ENCODE assay signal across 24 cellular contexts in genomic region chr2:162938387-162938786, GRCh38.
DNase-seq lines count a peak whose midpoint lies in the region; ATAC-seq, FAIRE-seq and TF ChIP-seq lines count a peak whose summit lies in the region.
"Had no signal": no experiment of that assay in that cellular context is flagged by ENCODE, and none has a peak within 500 bp of the region (broad histone marks: within the 10 kb centered on the region; RNA-seq: fewer than 3 reads in every experiment).

No MANE protein-coding gene starts in this region.

- H3K4me3 Mint-ChIP-seq in H9, result peak overlapping the region in 1 of 2 experiments; percentile 1; a peak in 1 of 5 replicates
- H3K4me3 Mint-ChIP-seq: CD8-positive, alpha-beta T cell; IgD-negative memory B cell had no signal

- H3K4me3 ChIP-seq in A549, result no peak overlapping the region
- no peak overlapping the region for H3K4me3 ChIP-seq in H1 (ENCODE audit: extremely low read depth in 1 of 4, insufficient read depth in 2 of 4, low read depth in 3 of 4, low read length in 4 of 4)
- H3K4me3 ChIP-seq in kidney (ENCODE audit: low read length in 2 of 2), result no peak overlapping the region
- no peak overlapping the region for H3K4me3 ChIP-seq in vagina
- H3K4me3 ChIP-seq: BLaER1, SK-N-MC had no signal

- TF ChIP-seq RAD21 in A549 (conservative IDR thresholded peaks at IDR 0.05 in 1 of 2, IDR thresholded peaks at IDR 0.05 in 1 of 2) (no peak; a peak in 1 of 5 replicates), H1 (IDR thresholded peaks at IDR 0.05 in 1 of 2, conservative IDR thresholded peaks at IDR 0.05 in 1 of 2; ENCODE audit: low read depth in 2 of 2, low read length in 2 of 2) (peak in 1 of 2 experiments; percentile 48; a peak in 2 of 4 replicates)

- peaks cover 0 to 7% (median 0%) of the 10 kb centered on the region in 3 experiments; a peak in 2 of 7 replicates for H3K36me3 Mint-ChIP-seq in H9 (ENCODE audit: insufficient read depth in 1 of 3, low read depth in 3 of 3)
- H3K36me3 Mint-ChIP-seq: CD8-positive, alpha-beta T cell had no signal

- H2BK5ac ChIP-seq in H9 (ENCODE audit: insufficient read length, low read length), result no peak overlapping the region
- no peak overlapping the region for H2BK5ac ChIP-seq in H1 (ENCODE audit: low read depth, low read length)

- FAIRE-seq in A549 (lab: Jason Lieb, UNC), result no peak
- FAIRE-seq in H1 (lab: Jason Lieb, UNC), result no peak
- no peak for FAIRE-seq in kidney (lab: Jason Lieb, UNC)
- FAIRE-seq: GM12892, GM18507, RCC 7860 had no signal

- H3K79me2 ChIP-seq in H9 (ENCODE audit: insufficient read depth, low read length) (no peaks in the 10 kb centered on the region), H1 (ENCODE audit: control insufficient read depth in 1 of 2, insufficient read depth in 2 of 2, low read length in 2 of 2) (no peaks in the 10 kb centered on the region)

- 34% methylated on average over 12 of the region's 13 CpGs for WGBS in A549 (ENCODE audit: missing lambda C conversion rate)
- no CpG with 5 or more reads among the region's 13 CpGs for WGBS in H9 (ENCODE audit: extremely low coverage, insufficient read length, low lambda C conversion rate)
- WGBS in H1 (ENCODE audit: extremely low coverage in 1 of 2, insufficient coverage in 1 of 2, insufficient read length in 1 of 2, insufficient replicate concordance in 2 of 2, low coverage in 1 of 2, low lambda C conversion rate in 2 of 2, missing lambda C conversion rate in 1 of 2), 2 experiments, result 91% methylated on average over 13 of the region's 13 CpGs; no CpG with 5 or more reads in 1 of the 2 experiments

- H3K9me3 ChIP-seq in A549 (no peaks in the 10 kb centered on the region; the same call in 2 of the 3 replicates), H9 (ENCODE audit: control insufficient read depth, low read depth, low read length) (no peaks in the 10 kb centered on the region), H1 (ENCODE audit: insufficient read depth in 2 of 2, low read depth in 1 of 2, low read length in 1 of 2) (peaks cover 0 to 3% of the 10 kb centered on the region in 2 experiments; a peak in 1 of 4 replicates), kidney (ENCODE audit: control insufficient read depth in 1 of 2, low read length in 2 of 2) (peaks cover 0 to 11% of the 10 kb centered on the region in 2 donors), vagina (peaks cover 3% of the 10 kb centered on the region)

- H4K91ac ChIP-seq in H9 (ENCODE audit: insufficient read length, low read depth, low read length) (no peak overlapping the region), H1 (replicated peaks; ENCODE audit: insufficient read length, low read length) (no peak overlapping the region)

- no peaks in the 10 kb centered on the region for H3K4me1 Mint-ChIP-seq in H9
- H3K4me1 Mint-ChIP-seq: IgD-negative memory B cell had no signal

- H4K20me1 ChIP-seq in H9 (ENCODE audit: control insufficient read depth, insufficient read depth, insufficient read length) (no peaks in the 10 kb centered on the region), H1 (replicated peaks in 1 of 2; ENCODE audit: control insufficient read depth in 1 of 2, insufficient read depth in 2 of 2, low read length in 2 of 2) (no peaks in the 10 kb centered on the region)
- H4K20me1 ChIP-seq: BLaER1 had no signal

- H3K36me3 ChIP-seq in H1 (ENCODE audit: control insufficient read depth in 2 of 4, insufficient read depth in 4 of 4, low read length in 3 of 4) (no peaks in the 10 kb centered on the region), kidney (ENCODE audit: control insufficient read depth in 1 of 2, insufficient read depth in 2 of 2, low read length in 2 of 2) (no peaks in the 10 kb centered on the region), vagina (no peaks in the 10 kb centered on the region)
- H3K36me3 ChIP-seq: BLaER1 had no signal

- no peak for TF ChIP-seq POLR2A in A549 (IDR thresholded peaks at IDR 0.05; ENCODE audit: low read length)
- TF ChIP-seq POLR2A in H1 (IDR thresholded peaks at IDR 0.05; ENCODE audit: control extremely low read depth in 1 of 2, low read depth in 2 of 2, low read length in 2 of 2), result no peak
- no peak for TF ChIP-seq POLR2A in vagina (IDR thresholded peaks at IDR 0.05)

- H2AK5ac ChIP-seq in H9 (ENCODE audit: insufficient read length, low read length) (no peak overlapping the region), H1 (ENCODE audit: low read depth, low read length) (no peak overlapping the region)

- H3K14ac ChIP-seq in H9 (ENCODE audit: insufficient read depth, low read length) (no peak overlapping the region), H1 (ENCODE audit: insufficient read length) (no peak overlapping the region)

- ATAC-seq in A549, result peak; percentile 19 to 81; a peak in 4 of 6 replicates
- ATAC-seq in GM18861 (IDR thresholded peaks at IDR 0.05; ENCODE audit: unreplicated experiment), result no peak
- ATAC-seq: CD8-positive, alpha-beta T cell had no signal

- H3K4ac ChIP-seq in H9 (ENCODE audit: low read depth, low read length), result no peak overlapping the region
- H3K4ac ChIP-seq in H1 (replicated peaks; ENCODE audit: insufficient read length, low read depth, low read length), result no peak overlapping the region

- peaks cover 12 to 13% of the 10 kb centered on the region in 2 experiments for H3K9me3 Mint-ChIP-seq in H9

- H2BK12ac ChIP-seq in H9 (ENCODE audit: insufficient read length, low read depth, low read length) (no peak overlapping the region), H1 (ENCODE audit: low read depth, low read length) (no peak overlapping the region)

- H2BK15ac ChIP-seq in H9 (ENCODE audit: low read depth, low read length) (no peak overlapping the region), H1 (ENCODE audit: low read length) (no peak overlapping the region)

- H3K27me3 ChIP-seq in H9 (ENCODE audit: insufficient read depth, low read length), result no peaks in the 10 kb centered on the region
- no peaks in the 10 kb centered on the region for H3K27me3 ChIP-seq in H1 (replicated peaks in 1 of 4; ENCODE audit: control insufficient read depth in 3 of 4, extremely low read depth in 1 of 4, insufficient read depth in 3 of 4, low read length in 3 of 4)
- H3K27me3 ChIP-seq in vagina, result no peaks in the 10 kb centered on the region
- H3K27me3 ChIP-seq: BLaER1 had no signal

- intact Hi-C loops in kidney (cut with DNase I) (no loop called here), vagina (cut with DNase I) (no loop called here)

- H3K27me3 Mint-ChIP-seq in H9 (ENCODE audit: low read depth), result peaks cover 3% of the 10 kb centered on the region
- H3K27me3 Mint-ChIP-seq: IgD-negative memory B cell had no signal

- H2BK120ac ChIP-seq in H9 (ENCODE audit: low read depth, low read length, poor library complexity, severe bottlenecking) (no peak overlapping the region), H1 (replicated peaks; ENCODE audit: low read depth, low read length) (no peak overlapping the region)

- TF ChIP-seq EP300 in A549 (IDR thresholded peaks at IDR 0.05) (no peak), H1 (IDR thresholded peaks at IDR 0.05; ENCODE audit: borderline replicate concordance in 1 of 2, low read depth in 2 of 2, low read length in 2 of 2) (no peak)

- H3K23me2 ChIP-seq in H9 (ENCODE audit: insufficient read length, low read depth, low read length, poor library complexity, severe bottlenecking) (no peaks in the 10 kb centered on the region), H1 (ENCODE audit: low read depth, low read length) (no peaks in the 10 kb centered on the region)

- TF ChIP-seq CTCF in A549 (IDR thresholded peaks at IDR 0.05) (peak; percentile 24; the same call in 2 of the 3 replicates), H9 (conservative IDR thresholded peaks at IDR 0.05) (peak; percentile 63; the same call in 2 of the 3 replicates), H1 (IDR thresholded peaks at IDR 0.05; ENCODE audit: control extremely low read depth in 1 of 3, insufficient read depth in 1 of 3, low read depth in 1 of 3, low read length in 3 of 3) (peak; percentile 6 to 37 (median 29); a peak in 2 of 4 replicates), kidney (IDR thresholded peaks at IDR 0.05; ENCODE audit: borderline replicate concordance, extremely low read depth, insufficient read depth) (no peak), vagina (IDR thresholded peaks at IDR 0.05) (no peak)

- H3K4me2 ChIP-seq in A549, result peak overlapping the region; percentile 39; the same call in 1 of the 3 replicates
- peak overlapping the region; percentile 13 for H3K4me2 ChIP-seq in H9 (ENCODE audit: insufficient read depth, insufficient read length, low read length)
- H3K4me2 ChIP-seq in H1 (ENCODE audit: insufficient read depth in 1 of 2, low read depth in 2 of 2, low read length in 2 of 2), result no peak overlapping the region
- H3K4me2 ChIP-seq: BLaER1 had no signal

- H3K23ac ChIP-seq in H9 (ENCODE audit: insufficient read length, low read depth, low read length) (no peak overlapping the region), H1 (ENCODE audit: insufficient read length) (no peak overlapping the region)

- no peak overlapping the region for H3K56ac ChIP-seq in H9 (ENCODE audit: insufficient read length, low read depth, low read length)
- no peak overlapping the region for H3K56ac ChIP-seq in H1 (replicated peaks; ENCODE audit: insufficient read length, low read depth, low read length)

- H4K5ac ChIP-seq in H9 (ENCODE audit: insufficient read length, low read depth, low read length) (no peak overlapping the region), H1 (ENCODE audit: insufficient read length, low read depth, low read length) (no peak overlapping the region)

- POLR2A ChIA-PET in A549 (lab: Yijun Ruan, JAX) (no interaction called here), H1 (lab: Charles Lee; ENCODE audit: partially characterized antibody) (no interaction called here)

- H3K79me1 ChIP-seq in H9 (ENCODE audit: insufficient read depth, low read depth, low read length, poor library complexity, severe bottlenecking) (no peaks in the 10 kb centered on the region), H1 (ENCODE audit: low read depth, low read length) (no peaks in the 10 kb centered on the region)

- no peak overlapping the region for H3K9ac ChIP-seq in H9 (ENCODE audit: extremely low read depth, insufficient read length, low read length)
- H3K9ac ChIP-seq in H1 (replicated peaks in 1 of 4; ENCODE audit: extremely low read depth in 1 of 4, low read depth in 3 of 4, low read length in 3 of 4), result no peak overlapping the region
- no peak overlapping the region for H3K9ac ChIP-seq in kidney (ENCODE audit: low read length in 2 of 2)
- H3K9ac ChIP-seq: BLaER1 had no signal

- H2BK20ac ChIP-seq in H9 (ENCODE audit: low read depth, low read length, poor library complexity, severe bottlenecking) (no peak overlapping the region), H1 (ENCODE audit: low read length) (no peak overlapping the region)

- CTCF ChIA-PET in A549 (lab: Yijun Ruan, JAX) (interaction anchor here (0.6 to 1.2 kb wide), 2 partner anchors 47 to 1983 kb away, joined by 3 read pairs; no protein-coding TSS in a partner anchor), H1 (lab: Charles Lee; ENCODE audit: partially characterized antibody) (interaction anchor here (0.8 to 1.6 kb wide), 4 partner anchors 10 to 182 kb away, joined by 3 to 4 read pairs (median 4); no protein-coding TSS in a partner anchor)

- no peak overlapping the region for H3K27ac Mint-ChIP-seq in H9
- H3K27ac Mint-ChIP-seq: CD8-positive, alpha-beta T cell; IgD-negative memory B cell had no signal

- H3T11ph ChIP-seq in H9 (ENCODE audit: low read length), result no peak overlapping the region

- H3K18ac ChIP-seq in H9 (ENCODE audit: insufficient read length, low read depth, low read length) (no peak overlapping the region), H1 (ENCODE audit: extremely low read depth, low read length) (no peak overlapping the region)

- H4K8ac ChIP-seq in H9 (replicated peaks; ENCODE audit: insufficient read length, low read depth, low read length), result no peak overlapping the region
- H4K8ac ChIP-seq in H1 (ENCODE audit: extremely low read depth, insufficient read depth, low read length), result no peak overlapping the region

- H2AFZ ChIP-seq in H9 (ENCODE audit: low read length) (no peak overlapping the region), H1 (ENCODE audit: low read length) (no peak overlapping the region)

- DNase-seq in A549 (ENCODE audit: low read depth in 1 of 2, low spot score in 1 of 2) (peak in 1 of 2 experiments; percentile 17), H9 (peak; percentile 76), H1 (ENCODE audit: low read depth in 1 of 2, low spot score in 2 of 2) (peak; percentile 10 to 54), kidney (peak; percentile 36), vagina (ENCODE audit: extremely low spot score in 2 of 2) (no peak), hippocampal formation (lab: John Stamatoyannopoulos, UW) (no peak), SK-N-DZ (ENCODE audit: low spot score) (no peak)
- DNase-seq: Calu3; CD8-positive, alpha-beta T cell; EL; Kasumi-1; MM.1S; NCI-H1092; NCI-H1694; NCI-H2081 treated with DMSO at 0.1 percent for 48 hours; Right ventricle myocardium superior had no signal

- H3K27ac ChIP-seq in A549, result no peak overlapping the region
- no peak overlapping the region for H3K27ac ChIP-seq in H9 (ENCODE audit: insufficient read length, low read depth, low read length)
- no peak overlapping the region for H3K27ac ChIP-seq in H1 (ENCODE audit: low read depth, low read length)
- H3K27ac ChIP-seq in kidney (ENCODE audit: low read depth in 2 of 2, low read length in 2 of 2), result no peak overlapping the region
- no peak overlapping the region for H3K27ac ChIP-seq in vagina
- H3K27ac ChIP-seq: BLaER1, HL-60, SK-N-MC had no signal

- H3K4me1 ChIP-seq in A549 (no peaks in the 10 kb centered on the region), H9 (ENCODE audit: insufficient read depth, low read length) (no peaks in the 10 kb centered on the region), H1 (replicated peaks in 1 of 4; ENCODE audit: control insufficient read depth in 3 of 4, insufficient read depth in 4 of 4, low read length in 3 of 4) (no peaks in the 10 kb centered on the region), kidney (ENCODE audit: control insufficient read depth in 1 of 2, insufficient read depth in 1 of 2, low read depth in 1 of 2, low read length in 2 of 2) (no peaks in the 10 kb centered on the region), vagina (no peaks in the 10 kb centered on the region)
- H3K4me1 ChIP-seq: BLaER1 had no signal

Comparison
In these comparisons a context has a peak if more than half of its experiments do, and no peak if none do; other contexts are left out.
1. DNase-seq: peak in H9 (single experiment), H1 (2 of 2) and kidney (single experiment); none in vagina (0 of 2), hippocampal formation (0 of 2) and SK-N-DZ (single experiment).
2. H3K4me2 ChIP-seq: peak in A549 (single experiment) and H9 (single experiment); none in H1 (0 of 2).
3. CTCF ChIP-seq: peak in A549 (single experiment), H9 (single experiment) and H1 (3 of 3); none in kidney (single experiment) and vagina (0 of 3).
4. Of the 18 proteins assayed by ChIP-seq in both H1 and A549: peak only in H1: none; only in A549: none; in both: CTCF; in neither: 16; mixed calls (peak in some experiments, not most) for 1.